18 cellular contexts compared by ENCODE assay signal in the genomic region with DNA sequence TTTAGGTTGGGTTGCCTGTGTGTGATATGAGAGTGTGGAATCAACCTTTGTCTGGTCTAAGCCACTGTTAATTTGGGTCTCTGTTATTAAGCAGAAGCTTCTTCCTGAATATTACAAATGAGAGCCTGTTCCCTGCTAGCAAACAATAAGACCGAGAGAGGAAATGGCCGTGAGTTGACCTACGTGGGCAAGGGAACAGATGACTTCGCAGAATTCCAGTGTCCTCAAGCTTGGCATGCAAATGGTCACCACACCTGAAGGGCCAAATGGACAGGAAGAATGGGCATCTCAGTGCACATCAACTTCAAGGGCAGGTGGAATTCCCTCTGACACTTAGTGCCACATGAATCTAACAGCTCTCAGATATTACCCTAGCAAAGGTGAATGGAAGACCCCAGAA.
A peak's percentile ranks its signal among the peaks of the same experiment; 100 is the strongest.
DNase-seq lines count a peak whose midpoint lies in the region; ATAC-seq and TF ChIP-seq lines count a peak whose summit lies in the region.
"Had no signal": no experiment of that assay in that cellular context is flagged by ENCODE, and none has a peak within 500 bp of the region (broad histone marks: within the 10 kb centered on the region; RNA-seq: fewer than 3 reads in every experiment).

No MANE protein-coding gene starts in this region.

- WGBS in hepatocyte (ENCODE audit: low lambda C conversion rate, missing lambda C conversion rate) = 91% methylated on average over 4 of the region's 4 CpGs
- WGBS in upper lobe of left lung, 2 donors = 26 to 55% methylated on average over 4 of the region's 4 CpGs

- H3K9me2 ChIP-seq in hepatocyte (replicated peaks; ENCODE audit: insufficient read depth) = no peaks in the 10 kb centered on the region

- TF ChIP-seq POLR2A in upper lobe of left lung (IDR thresholded peaks at IDR 0.05) = no peak
- TF ChIP-seq POLR2A in breast epithelium (IDR thresholded peaks at IDR 0.05) = no peak

- H4K20me1 ChIP-seq in hepatocyte (ENCODE audit: insufficient read depth, poor library complexity, severe bottlenecking) = no peaks in the 10 kb centered on the region

- H3K4me3 ChIP-seq in hepatocyte (no peak overlapping the region), muscle layer of duodenum (ENCODE audit: low read depth in 1 of 2, low read length in 2 of 2) (no peak overlapping the region), upper lobe of left lung (no peak overlapping the region), breast epithelium (no peak overlapping the region)
- H3K4me3 ChIP-seq: Peyer's patch had no signal

- no peaks in the 10 kb centered on the region for H3K9me3 ChIP-seq in hepatocyte (ENCODE audit: low read depth)
- no peaks in the 10 kb centered on the region for H3K9me3 ChIP-seq in muscle layer of duodenum (ENCODE audit: control insufficient read depth in 1 of 2, low read length in 2 of 2)
- peaks cover 0 to 4% (median 0%) of the 10 kb centered on the region in 4 donors for H3K9me3 ChIP-seq in upper lobe of left lung
- H3K9me3 ChIP-seq in breast epithelium = peaks cover 8 to 16% of the 10 kb centered on the region in 2 donors

- TF ChIP-seq CTCF in hepatocyte (IDR thresholded peaks at IDR 0.05; ENCODE audit: poor library complexity) (no peak), upper lobe of left lung (IDR thresholded peaks at IDR 0.05) (no peak), breast epithelium (IDR thresholded peaks at IDR 0.05) (no peak)

- H3K4me2 ChIP-seq in hepatocyte = no peak overlapping the region

- intact Hi-C loops in breast epithelium (cut with DNase I; ENCODE audit: low total_unique reads) = no loop called here

- no peak overlapping the region for H2AFZ ChIP-seq in hepatocyte

- TF ChIP-seq EP300 in upper lobe of left lung (IDR thresholded peaks at IDR 0.05) = peak in 2 of 4 donors; percentile 29 to 84

- no peak for ATAC-seq in upper lobe of left lung (ENCODE audit: low FRiP score in 2 of 2)
- ATAC-seq in HG03095 (IDR thresholded peaks at IDR 0.05; ENCODE audit: unreplicated experiment) = no peak

- H3K27me3 ChIP-seq in hepatocyte (no peaks in the 10 kb centered on the region), muscle layer of duodenum (ENCODE audit: low read depth, low read length) (no peaks in the 10 kb centered on the region), upper lobe of left lung (no peaks in the 10 kb centered on the region), breast epithelium (peaks cover 0 to 17% of the 10 kb centered on the region in 2 donors)
- H3K27me3 ChIP-seq: Peyer's patch had no signal

- peak overlapping the region; percentile 70 for H3K27ac ChIP-seq in hepatocyte
- peak overlapping the region; percentile 11 for H3K27ac ChIP-seq in muscle layer of duodenum (ENCODE audit: low read length)
- peak overlapping the region; percentile 1 to 75 (median 58) for H3K27ac ChIP-seq in upper lobe of left lung
- H3K27ac ChIP-seq in breast epithelium = no peak overlapping the region
- H3K27ac ChIP-seq: C4-2B had no signal

- H3K4me1 ChIP-seq in hepatocyte (ENCODE audit: insufficient read depth) (no peaks in the 10 kb centered on the region), muscle layer of duodenum (ENCODE audit: control insufficient read depth in 1 of 2, insufficient read depth in 2 of 2, low read length in 2 of 2) (no peaks in the 10 kb centered on the region), upper lobe of left lung (peaks cover 0 to 7% (median 0%) of the 10 kb centered on the region in 4 donors), breast epithelium (no peaks in the 10 kb centered on the region)
- H3K4me1 ChIP-seq: Peyer's patch had no signal

- H3K79me2 ChIP-seq in hepatocyte = no peaks in the 10 kb centered on the region

- DNase-seq in dermis blood vessel endothelial cell (peak; percentile 13), hepatocyte (ENCODE audit: low spot score) (no peak), upper lobe of left lung (no peak), iPS-NIHi11 (ENCODE audit: low spot score) (no peak), breast epithelium (ENCODE audit: low spot score in 2 of 2) (no peak)
- DNase-seq: ACHN, AML-193, DMS79, HFFc6, NCI-H1092 treated with DMSO at 0.1 percent for 48 hours, NCI-H146, NCI-H2029 treated with DMSO at 0.1 percent for 48 hours, NCI-H2171, NCI-H69, Peyer's patch had no signal

- H3K36me3 ChIP-seq in hepatocyte (replicated peaks; ENCODE audit: insufficient read depth, low read depth) = no peaks in the 10 kb centered on the region
- H3K36me3 ChIP-seq in muscle layer of duodenum (ENCODE audit: control insufficient read depth in 1 of 2, insufficient read depth in 2 of 2, low read length in 2 of 2) = no peaks in the 10 kb centered on the region
- H3K36me3 ChIP-seq in upper lobe of left lung = no peaks in the 10 kb centered on the region
- no peaks in the 10 kb centered on the region for H3K36me3 ChIP-seq in breast epithelium
- H3K36me3 ChIP-seq: Peyer's patch had no signal

Comparison
In these comparisons a context has a peak if more than half of its experiments do, and no peak if none do; other contexts are left out.
1. H3K27ac ChIP-seq: peak in hepatocyte (single experiment), muscle layer of duodenum (single experiment) and upper lobe of left lung (4 of 4); none in breast epithelium (0 of 2).